In genomic region chr14:68110989-68111704, GRCh38 we compare ENCODE assay signal across 11 cellular contexts.
DNase-seq lines count a peak whose midpoint lies in the region; ATAC-seq, FAIRE-seq and TF ChIP-seq lines count a peak whose summit lies in the region.
"Had no signal": no experiment of that assay in that cellular context is flagged by ENCODE, and none has a peak within 500 bp of the region (broad histone marks: within the 10 kb centered on the region; RNA-seq: fewer than 3 reads in every experiment).

No MANE protein-coding gene starts in this region.

- TF ChIP-seq CTCF in SK-N-SH (IDR thresholded peaks at IDR 0.05), result no peak

- H3K4me3 ChIP-seq in SK-N-SH (ENCODE audit: low read depth in 2 of 2, low read length in 1 of 2) (no peak overlapping the region), mesenchymal stem cell (ENCODE audit: insufficient read depth in 1 of 2, low read depth in 1 of 2, low read length in 2 of 2) (no peak overlapping the region)
- H3K4me3 ChIP-seq: K562 had no signal

- H3K18ac ChIP-seq in mesenchymal stem cell (ENCODE audit: low read depth in 1 of 2, low read length in 2 of 2), result no peak overlapping the region

- TF ChIP-seq RAD21 in SK-N-SH (IDR thresholded peaks at IDR 0.05; ENCODE audit: low read length), result no peak

- H3K27ac ChIP-seq in SK-N-SH (ENCODE audit: low read depth in 2 of 2, low read length in 1 of 2) (peak overlapping the region; percentile 71 to 93; a peak in 3 of 4 replicates), mesenchymal stem cell (ENCODE audit: low read length, poor library complexity, severe bottlenecking) (no peak overlapping the region)

- H3K27ac Mint-ChIP-seq in stimulated activated naive B cell treated with anti-CD40 and anti-IgM and Interleukin-4, amounts not matched to agents 10 μg/mL and 1 μg/mL and 100 μg/mL, for 72 hours, result no peak overlapping the region

- H3K9me3 ChIP-seq in SK-N-SH, result no peaks in the 10 kb centered on the region
- H3K9me3 ChIP-seq in mesenchymal stem cell (ENCODE audit: control insufficient read depth, low read length), result no peaks in the 10 kb centered on the region

- POLR2A ChIA-PET in SK-N-SH (lab: Yijun Ruan, JAX), result no interaction called here

- no peak overlapping the region for H4K8ac ChIP-seq in mesenchymal stem cell (ENCODE audit: low read length)

- 38% methylated on average over 4 of the region's 4 CpGs for WGBS in SK-N-SH (ENCODE audit: low lambda C conversion rate)
- WGBS in mesenchymal stem cell, result 91% methylated on average over 4 of the region's 4 CpGs

- H3K4me2 ChIP-seq in SK-N-SH, result no peak overlapping the region
- no peak overlapping the region for H3K4me2 ChIP-seq in mesenchymal stem cell (ENCODE audit: low read length, poor library complexity, severe bottlenecking)

- no peak for ATAC-seq in stimulated activated naive B cell treated with anti-CD40 and anti-IgM and Interleukin-4, amounts not matched to agents 10 μg/mL and 1 μg/mL and 100 μg/mL, for 72 hours (replicated peaks)
- ATAC-seq: K562 had no signal

- H3K9me2 ChIP-seq in SK-N-SH, result no peaks in the 10 kb centered on the region

- H3K36me3 ChIP-seq in SK-N-SH (replicated peaks in 1 of 2; ENCODE audit: control insufficient read depth in 1 of 2, insufficient read depth in 2 of 2, low read length in 1 of 2) (no peaks in the 10 kb centered on the region), mesenchymal stem cell (ENCODE audit: control insufficient read depth in 1 of 2, insufficient read depth in 2 of 2, low read depth in 1 of 2, low read length in 2 of 2) (no peaks in the 10 kb centered on the region)

- FAIRE-seq in urothelium cell line (lab: Jason Lieb, UNC), result peak; percentile 65
- FAIRE-seq: A204.1, K562 had no signal

- H3K27me3 Mint-ChIP-seq in stimulated activated naive B cell treated with anti-CD40 and anti-IgM and Interleukin-4, amounts not matched to agents 10 μg/mL and 1 μg/mL and 100 μg/mL, for 72 hours, result no peaks in the 10 kb centered on the region

- peaks cover 9 to 13% of the 10 kb centered on the region in 2 donors for H3K4me1 Mint-ChIP-seq in stimulated activated naive B cell treated with anti-CD40 and anti-IgM and Interleukin-4, amounts not matched to agents 10 μg/mL and 1 μg/mL and 100 μg/mL, for 72 hours

- H3K27me3 ChIP-seq in SK-N-SH (ENCODE audit: insufficient read depth) (no peaks in the 10 kb centered on the region), mesenchymal stem cell (ENCODE audit: control insufficient read depth in 1 of 2, insufficient read depth in 1 of 2, low read length in 2 of 2) (no peaks in the 10 kb centered on the region)

- H2AFZ ChIP-seq in SK-N-SH (ENCODE audit: low read depth) (no peak overlapping the region), mesenchymal stem cell (ENCODE audit: low read depth, low read length) (no peak overlapping the region)

- no peak overlapping the region for H4K91ac ChIP-seq in mesenchymal stem cell (ENCODE audit: low read length)

- H2BK120ac ChIP-seq in mesenchymal stem cell (ENCODE audit: low read depth, low read length), result no peak overlapping the region

- peaks cover 0 to 2% of the 10 kb centered on the region in 2 donors for H3K36me3 Mint-ChIP-seq in stimulated activated naive B cell treated with anti-CD40 and anti-IgM and Interleukin-4, amounts not matched to agents 10 μg/mL and 1 μg/mL and 100 μg/mL, for 72 hours

- peak in 1 of 2 experiments; percentile 57; a peak in 2 of 4 replicates for TF ChIP-seq EP300 in SK-N-SH (IDR thresholded peaks at IDR 0.05; ENCODE audit: borderline replicate concordance in 1 of 2, low read depth in 1 of 2, low read length in 1 of 2)

- H3K79me2 ChIP-seq in SK-N-SH (ENCODE audit: insufficient read depth), result no peaks in the 10 kb centered on the region

- peak; percentile 60 for DNase-seq in NCI-H146 treated with DMSO at 0.1 percent for 48 hours (lab: John Stamatoyannopoulos, UW; ENCODE audit: unreplicated experiment)
- DNase-seq in NCI-H146 (lab: John Stamatoyannopoulos, UW), result no peak
- DNase-seq in SK-N-SH, result no peak
- DNase-seq in mesenchymal stem cell, result no peak
- DNase-seq in urothelium cell line (ENCODE audit: low spot score), result no peak
- DNase-seq in C1 segment of cervical spinal cord (lab: John Stamatoyannopoulos, UW), result no peak
- DNase-seq in stimulated activated naive B cell treated with anti-CD40 and anti-IgM and Interleukin-4, amounts not matched to agents 10 μg/mL and 1 μg/mL and 100 μg/mL, for 72 hours, result no peak
- DNase-seq in 8988T, result no peak
- DNase-seq: foreskin melanocyte had no signal

- no peak overlapping the region for H2BK15ac ChIP-seq in mesenchymal stem cell (ENCODE audit: low read depth, poor library complexity, severe bottlenecking)

- no peak overlapping the region for H3K4ac ChIP-seq in mesenchymal stem cell (ENCODE audit: low read depth in 1 of 2, low read length in 2 of 2)

- H2BK12ac ChIP-seq in mesenchymal stem cell (ENCODE audit: low read length in 2 of 2), result no peak overlapping the region

- H3K9ac ChIP-seq in SK-N-SH (no peak overlapping the region), mesenchymal stem cell (ENCODE audit: low read length) (peak overlapping the region; percentile 30)

- H3K14ac ChIP-seq in mesenchymal stem cell (ENCODE audit: low read length in 2 of 2), result no peak overlapping the region

- CTCF ChIA-PET in SK-N-SH (lab: Yijun Ruan, JAX), result no interaction called here

- H3F3A ChIP-seq in SK-N-SH (replicated peaks; ENCODE audit: insufficient read depth), result no peaks in the 10 kb centered on the region

- H2BK5ac ChIP-seq in mesenchymal stem cell (ENCODE audit: low read depth, low read length, poor library complexity, severe bottlenecking), result no peak overlapping the region

- no peaks in the 10 kb centered on the region for H3K79me1 ChIP-seq in mesenchymal stem cell (replicated peaks; ENCODE audit: low read length, poor library complexity, severe bottlenecking)

- H3K4me3 Mint-ChIP-seq in stimulated activated naive B cell treated with anti-CD40 and anti-IgM and Interleukin-4, amounts not matched to agents 10 μg/mL and 1 μg/mL and 100 μg/mL, for 72 hours, result no peak overlapping the region

- H2AK5ac ChIP-seq in mesenchymal stem cell (ENCODE audit: low read length, severe bottlenecking), result peak overlapping the region; percentile 57

- H3K4me1 ChIP-seq in SK-N-SH (ENCODE audit: control insufficient read depth in 1 of 2, insufficient read depth in 2 of 2, low read depth in 1 of 2, low read length in 1 of 2) (peaks cover 9 to 30% of the 10 kb centered on the region in 2 experiments), mesenchymal stem cell (ENCODE audit: control insufficient read depth, insufficient read depth, low read depth, low read length) (no peaks in the 10 kb centered on the region)

- H3K23ac ChIP-seq in mesenchymal stem cell (ENCODE audit: low read length in 2 of 2), result no peak overlapping the region

- no peaks in the 10 kb centered on the region for H4K20me1 ChIP-seq in SK-N-SH (ENCODE audit: insufficient read depth)

- no peaks in the 10 kb centered on the region for H3K9me3 Mint-ChIP-seq in stimulated activated naive B cell treated with anti-CD40 and anti-IgM and Interleukin-4, amounts not matched to agents 10 μg/mL and 1 μg/mL and 100 μg/mL, for 72 hours

TF ChIP-seq in SK-N-SH, 30 proteins besides CTCF, POLR2A, EP300 and RAD21 (continues in another document):
- TF ChIP-seq, protein P1, sequence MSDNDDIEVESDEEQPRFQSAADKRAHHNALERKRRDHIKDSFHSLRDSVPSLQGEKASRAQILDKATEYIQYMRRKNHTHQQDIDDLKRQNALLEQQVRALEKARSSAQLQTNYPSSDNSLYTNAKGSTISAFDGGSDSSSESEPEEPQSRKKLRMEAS (IDR thresholded peaks at IDR 0.05; ENCODE audit: low read depth), result no peak
- TF ChIP-seq NFIC (IDR thresholded peaks at IDR 0.05; ENCODE audit: borderline replicate concordance) (no peak; the same call in 1 of the 2 replicates), TCF12 (IDR thresholded peaks at IDR 0.05) (peak; percentile 39), TEAD4 (IDR thresholded peaks at IDR 0.05; ENCODE audit: borderline replicate concordance, insufficient read depth) (no peak), REST (IDR thresholded peaks at IDR 0.05; ENCODE audit: low read depth, low read length) (no peak), JUND (IDR thresholded peaks at IDR 0.05) (no peak), SIN3A (IDR thresholded peaks at IDR 0.05; ENCODE audit: borderline replicate concordance, low read depth, low read length) (no peak), MXI1 (IDR thresholded peaks at IDR 0.05; ENCODE audit: low read depth, low read length) (no peak), SMC3 (IDR thresholded peaks at IDR 0.05; ENCODE audit: low read depth, low read length) (no peak)
- TF ChIP-seq, protein P2, sequence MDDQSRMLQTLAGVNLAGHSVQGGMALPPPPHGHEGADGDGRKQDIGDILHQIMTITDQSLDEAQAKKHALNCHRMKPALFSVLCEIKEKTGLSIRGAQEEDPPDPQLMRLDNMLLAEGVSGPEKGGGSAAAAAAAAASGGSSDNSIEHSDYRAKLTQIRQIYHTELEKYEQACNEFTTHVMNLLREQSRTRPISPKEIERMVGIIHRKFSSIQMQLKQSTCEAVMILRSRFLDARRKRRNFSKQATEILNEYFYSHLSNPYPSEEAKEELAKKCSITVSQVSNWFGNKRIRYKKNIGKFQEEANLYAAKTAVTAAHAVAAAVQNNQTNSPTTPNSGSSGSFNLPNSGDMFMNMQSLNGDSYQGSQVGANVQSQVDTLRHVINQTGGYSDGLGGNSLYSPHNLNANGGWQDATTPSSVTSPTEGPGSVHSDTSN (IDR thresholded peaks at IDR 0.05), result no peak; the same call in 1 of the 2 replicates
